In the genomic region with DNA sequence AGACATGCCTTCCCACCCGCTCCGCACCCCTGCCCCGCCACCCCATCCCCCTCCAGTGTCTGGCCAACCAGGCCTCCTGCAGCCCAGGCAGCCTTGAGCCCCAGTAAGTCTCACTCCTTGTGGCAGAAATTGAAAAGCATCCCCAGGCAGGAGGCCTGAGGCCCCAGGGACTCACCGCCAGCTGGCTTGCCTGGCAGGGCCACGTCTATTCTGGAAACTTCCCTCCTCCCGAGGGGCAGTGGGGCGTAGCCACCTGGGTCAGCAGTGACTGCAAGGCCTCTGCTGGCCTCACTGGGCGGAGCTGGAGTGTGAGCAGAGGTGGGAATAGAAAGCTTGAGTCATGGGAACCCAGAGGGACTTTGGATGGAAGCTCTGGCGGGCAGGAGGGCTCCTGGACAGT, we compare ENCODE assay signal across 1 cellular context.
TF ChIP-seq lines count a peak whose summit lies in the region.

No MANE protein-coding gene starts in this region.

TF ChIP-seq in IMR-90, 13 proteins besides CTCF, POLR2A, EP300 and RAD21 (continued from another document):
- TF ChIP-seq NFE2L2 (IDR thresholded peaks at IDR 0.05; ENCODE audit: low read depth, low read length) (no peak), MXI1 (IDR thresholded peaks at IDR 0.05; ENCODE audit: borderline replicate concordance, low read depth, low read length) (no peak), CEBPB (IDR thresholded peaks at IDR 0.05; ENCODE audit: low read depth, low read length) (no peak), MAZ (IDR thresholded peaks at IDR 0.05; ENCODE audit: borderline replicate concordance, low read depth, low read length) (no peak)
